Comparison of ENCODE assay signal across 8 cellular contexts in genomic region chr7:22001345-22002004, GRCh38. TPM values are rescaled to one million over a fixed set of nuclear protein-coding genes. Genes with fewer than 3 reads are reported as not detected.
DNase-seq lines count a peak whose midpoint lies in the region; ATAC-seq and TF ChIP-seq lines count a peak whose summit lies in the region.

No MANE protein-coding gene starts in this region.

- peaks cover 0 to 5% (median 0%) of the 10 kb centered on the region in 9 donors for H3K4me1 ChIP-seq in heart right ventricle

- no peak overlapping the region for H3K27ac ChIP-seq in heart right ventricle

- H3K36me3 Mint-ChIP-seq in activated naive CD8-positive, alpha-beta T cell treated with anti-CD3 and anti-CD28 coated beads for 36 hours, result no peaks in the 10 kb centered on the region

- H3K4me1 Mint-ChIP-seq in activated naive CD8-positive, alpha-beta T cell treated with anti-CD3 and anti-CD28 coated beads for 36 hours, result peaks cover 2% of the 10 kb centered on the region

- no peaks in the 10 kb centered on the region for H3K9me3 ChIP-seq in heart right ventricle

- DNase-seq in stimulated activated CD4-positive, alpha-beta T cell treated with anti-CD3 and anti-CD28 coated beads, Interleukin-4, amount 100 ng/mL, for 24 hours, result peak; percentile 28
- no peak for DNase-seq in stimulated activated CD4-positive, alpha-beta T cell treated with anti-CD3 and anti-CD28 coated beads, Interleukin-4, amount 100 ng/mL, for 1 hour
- DNase-seq in NCI-H345 treated with DMSO at 0.1 percent for 48 hours (lab: John Stamatoyannopoulos, UW; ENCODE audit: unreplicated experiment) (peak; percentile 45), heart right ventricle (peak in 1 of 2 donors; percentile 28), retina (peak; percentile 71)
- no peak for DNase-seq in activated naive CD8-positive, alpha-beta T cell treated with anti-CD3 and anti-CD28 coated beads for 36 hours

- intact Hi-C loops in heart right ventricle (cut with DNase I), result loop anchor here in 7 of 10 donors (10.0 kb wide), 5 partner anchors 97 to 747 kb away; no protein-coding TSS in a partner anchor

- peaks cover 0 to 19% (median under 1%) of the 10 kb centered on the region in 7 donors for H3K27me3 ChIP-seq in heart right ventricle

- no peaks in the 10 kb centered on the region for H3K36me3 ChIP-seq in heart right ventricle

- TF ChIP-seq CTCF in heart right ventricle (IDR thresholded peaks at IDR 0.05), result peak; percentile 62 to 87 (median 82)

- H3K27ac Mint-ChIP-seq in activated naive CD8-positive, alpha-beta T cell treated with anti-CD3 and anti-CD28 coated beads for 36 hours, result no peak overlapping the region

- H3K9me3 Mint-ChIP-seq in activated naive CD8-positive, alpha-beta T cell treated with anti-CD3 and anti-CD28 coated beads for 36 hours, result no peaks in the 10 kb centered on the region

- peak overlapping the region; percentile 26 for H3K4me3 Mint-ChIP-seq in activated naive CD8-positive, alpha-beta T cell treated with anti-CD3 and anti-CD28 coated beads for 36 hours

- ATAC-seq in HG02884 (IDR thresholded peaks at IDR 0.05; ENCODE audit: unreplicated experiment), result peak; percentile 62
- peak in 4 of 8 donors; percentile 47 to 63 (median 56) for ATAC-seq in heart right ventricle
- no peak for ATAC-seq in GM18502 (IDR thresholded peaks at IDR 0.05; ENCODE audit: poor library complexity, unreplicated experiment)

- no peaks in the 10 kb centered on the region for H3K27me3 Mint-ChIP-seq in activated naive CD8-positive, alpha-beta T cell treated with anti-CD3 and anti-CD28 coated beads for 36 hours

- peak overlapping the region in 2 of 10 donors; percentile 2 to 28 for H3K4me3 ChIP-seq in heart right ventricle

- WGBS in heart right ventricle, 2 donors, result 14 to 15% methylated on average over 8 of the region's 8 CpGs

RNA-seq across cellular contexts. Expression of gene CDCA7L, which starts 55.8 kb away (rescaled TPM):
- total RNA-seq in activated naive CD8-positive, alpha-beta T cell treated with anti-CD3 and anti-CD28 coated beads for 36 hours, result 100 to 1,000 TPM; 123 to 128 TPM
- 10 to 100 TPM; 31.2 to 59.1 (median 43.8) TPM for total RNA-seq in heart right ventricle
- polyA plus RNA-seq in heart right ventricle, result 10 to 100 TPM; 10.6 to 19.0 TPM

Comparison
In these comparisons a context has a peak if more than half of its experiments do, and no peak if none do; other contexts are left out.
1. DNase-seq: peak in stimulated activated CD4-positive, alpha-beta T cell treated with anti-CD3 and anti-CD28 coated beads, Interleukin-4, amount 100 ng/mL, for 24 hours (single experiment), NCI-H345 treated with DMSO at 0.1 percent for 48 hours (single experiment) and retina (single experiment); none in stimulated activated CD4-positive, alpha-beta T cell treated with anti-CD3 and anti-CD28 coated beads, Interleukin-4, amount 100 ng/mL, for 1 hour (single experiment) and activated naive CD8-positive, alpha-beta T cell treated with anti-CD3 and anti-CD28 coated beads for 36 hours (single experiment).